Comparison of ENCODE assay signal across 17 cellular contexts in genomic region chr6:91288741-91289140, GRCh38.
A peak's percentile ranks its signal among the peaks of the same experiment; 100 is the strongest.
DNase-seq lines count a peak whose midpoint lies in the region; ATAC-seq and TF ChIP-seq lines count a peak whose summit lies in the region.
"Had no signal": no experiment of that assay in that cellular context is flagged by ENCODE, and none has a peak within 500 bp of the region (broad histone marks: within the 10 kb centered on the region; RNA-seq: fewer than 3 reads in every experiment).

No MANE protein-coding gene starts in this region.

- H3K4me3 Mint-ChIP-seq in osteocyte (ENCODE audit: unreplicated experiment) (no peak overlapping the region), glutamatergic neuron (ENCODE audit: unreplicated experiment) (no peak overlapping the region)
- H3K4me3 Mint-ChIP-seq: CD8-positive, alpha-beta T cell; HFFc6 had no signal

- TF ChIP-seq CTCF in osteocyte (IDR thresholded peaks at IDR 0.05) (no peak), glutamatergic neuron (IDR thresholded peaks at IDR 0.05; ENCODE audit: partially characterized antibody, unreplicated experiment) (no peak)

- peaks cover 6% of the 10 kb centered on the region for H3K36me3 Mint-ChIP-seq in osteocyte (ENCODE audit: unreplicated experiment)
- H3K36me3 Mint-ChIP-seq in glutamatergic neuron (ENCODE audit: unreplicated experiment): peaks cover 9% of the 10 kb centered on the region
- H3K36me3 Mint-ChIP-seq: CD8-positive, alpha-beta T cell had no signal

- peak overlapping the region; percentile 6 for H3K27ac Mint-ChIP-seq in osteocyte (ENCODE audit: unreplicated experiment)
- no peak overlapping the region for H3K27ac Mint-ChIP-seq in glutamatergic neuron (ENCODE audit: unreplicated experiment)
- H3K27ac Mint-ChIP-seq: CD8-positive, alpha-beta T cell; HFFc6 had no signal

- ATAC-seq in HG02610 (IDR thresholded peaks at IDR 0.05; ENCODE audit: unreplicated experiment): no peak
- no peak for ATAC-seq in GM21619 (IDR thresholded peaks at IDR 0.05; ENCODE audit: unreplicated experiment)
- ATAC-seq: A549; CD8-positive, alpha-beta T cell had no signal

- DNase-seq in Ammon's horn (ENCODE audit: low spot score): peak; percentile 29
- peak; percentile 33 for DNase-seq in MV-4-11 (lab: John Stamatoyannopoulos, UW)
- DNase-seq in cerebellar cortex (ENCODE audit: low spot score): peak; percentile 11
- no peak for DNase-seq in osteocyte (ENCODE audit: extremely low spot score, unreplicated experiment)
- DNase-seq in glutamatergic neuron: no peak
- DNase-seq: CD8-positive, alpha-beta T cell; DMS79; H7; HFFc6; MG63; NCI-H1092; NCI-H1436 treated with DMSO at 0.1 percent for 48 hours; NCI-H2029; NCI-H2171 had no signal

- peaks cover 14% of the 10 kb centered on the region for H3K4me1 Mint-ChIP-seq in osteocyte (ENCODE audit: unreplicated experiment)
- H3K4me1 Mint-ChIP-seq in glutamatergic neuron (ENCODE audit: low read depth, unreplicated experiment): peaks cover 2% of the 10 kb centered on the region

- H3K9me3 Mint-ChIP-seq in osteocyte (ENCODE audit: unreplicated experiment): peaks cover 9% of the 10 kb centered on the region
- no peaks in the 10 kb centered on the region for H3K9me3 Mint-ChIP-seq in glutamatergic neuron (ENCODE audit: unreplicated experiment)
- H3K9me3 Mint-ChIP-seq: CD8-positive, alpha-beta T cell had no signal

- H3K27me3 Mint-ChIP-seq in osteocyte (ENCODE audit: unreplicated experiment): no peaks in the 10 kb centered on the region
- H3K27me3 Mint-ChIP-seq in glutamatergic neuron (ENCODE audit: unreplicated experiment): peaks cover 5% of the 10 kb centered on the region

Comparison
In these comparisons a context has a peak if more than half of its experiments do, and no peak if none do; other contexts are left out.
1. DNase-seq: peak in Ammon's horn (single experiment), MV-4-11 (single experiment) and cerebellar cortex (single experiment); none in osteocyte (single experiment) and glutamatergic neuron (single experiment).